Comparison of ENCODE assay signal across 1 cellular context in the genomic region with DNA sequence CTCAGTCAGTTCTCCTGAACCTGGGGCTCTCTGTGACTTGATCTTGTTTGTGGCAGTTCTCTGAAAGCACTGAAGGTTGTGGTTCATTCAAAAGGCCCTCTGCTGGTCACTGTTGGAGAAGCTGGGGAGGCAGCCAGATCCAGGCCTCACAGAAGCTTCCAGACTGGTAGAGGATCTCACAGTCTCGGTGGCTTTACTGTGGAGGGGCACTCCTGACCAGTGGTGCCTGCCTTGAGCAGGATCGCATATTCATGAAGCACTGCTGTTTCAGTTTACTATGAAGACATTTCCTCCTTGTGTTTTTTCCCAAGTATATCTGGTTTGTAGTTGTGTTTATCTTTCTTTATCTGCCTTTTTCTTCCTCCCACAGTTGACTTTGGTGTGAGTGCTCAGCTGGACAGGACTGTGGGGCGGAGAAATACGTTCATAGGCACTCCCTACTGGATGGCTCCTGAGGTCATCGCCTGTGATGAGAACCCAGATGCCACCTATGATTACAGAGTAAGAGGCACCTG.
TF ChIP-seq lines count a peak whose summit lies in the region.

No MANE protein-coding gene starts in this region.

TF ChIP-seq in SK-N-SH treated with all-trans-retinoic acid at 6 μM for 48 hours, 23 proteins besides CTCF, POLR2A, EP300 and RAD21 (continued from another document):
- TF ChIP-seq, protein P1, sequence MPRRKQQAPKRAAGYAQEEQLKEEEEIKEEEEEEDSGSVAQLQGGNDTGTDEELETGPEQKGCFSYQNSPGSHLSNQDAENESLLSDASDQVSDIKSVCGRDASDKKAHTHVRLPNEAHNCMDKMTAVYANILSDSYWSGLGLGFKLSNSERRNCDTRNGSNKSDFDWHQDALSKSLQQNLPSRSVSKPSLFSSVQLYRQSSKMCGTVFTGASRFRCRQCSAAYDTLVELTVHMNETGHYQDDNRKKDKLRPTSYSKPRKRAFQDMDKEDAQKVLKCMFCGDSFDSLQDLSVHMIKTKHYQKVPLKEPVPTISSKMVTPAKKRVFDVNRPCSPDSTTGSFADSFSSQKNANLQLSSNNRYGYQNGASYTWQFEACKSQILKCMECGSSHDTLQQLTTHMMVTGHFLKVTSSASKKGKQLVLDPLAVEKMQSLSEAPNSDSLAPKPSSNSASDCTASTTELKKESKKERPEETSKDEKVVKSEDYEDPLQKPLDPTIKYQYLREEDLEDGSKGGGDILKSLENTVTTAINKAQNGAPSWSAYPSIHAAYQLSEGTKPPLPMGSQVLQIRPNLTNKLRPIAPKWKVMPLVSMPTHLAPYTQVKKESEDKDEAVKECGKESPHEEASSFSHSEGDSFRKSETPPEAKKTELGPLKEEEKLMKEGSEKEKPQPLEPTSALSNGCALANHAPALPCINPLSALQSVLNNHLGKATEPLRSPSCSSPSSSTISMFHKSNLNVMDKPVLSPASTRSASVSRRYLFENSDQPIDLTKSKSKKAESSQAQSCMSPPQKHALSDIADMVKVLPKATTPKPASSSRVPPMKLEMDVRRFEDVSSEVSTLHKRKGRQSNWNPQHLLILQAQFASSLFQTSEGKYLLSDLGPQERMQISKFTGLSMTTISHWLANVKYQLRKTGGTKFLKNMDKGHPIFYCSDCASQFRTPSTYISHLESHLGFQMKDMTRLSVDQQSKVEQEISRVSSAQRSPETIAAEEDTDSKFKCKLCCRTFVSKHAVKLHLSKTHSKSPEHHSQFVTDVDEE (CRISPR knock-in tag; IDR thresholded peaks at IDR 0.05) = no peak
- TF ChIP-seq PPARA (CRISPR knock-in tag; IDR thresholded peaks at IDR 0.05; ENCODE audit: borderline replicate concordance) (no peak), ZNF8 (CRISPR knock-in tag; IDR thresholded peaks at IDR 0.05) (no peak), CSDC2 (CRISPR knock-in tag; IDR thresholded peaks at IDR 0.05) (no peak), ZC3H10 (CRISPR knock-in tag; IDR thresholded peaks at IDR 0.05) (no peak), SNAI2 (CRISPR knock-in tag; IDR thresholded peaks at IDR 0.05) (no peak)
